In genomic region chr4:87965501-87965975, GRCh38 we compare ENCODE assay signal across 22 cellular contexts. TPM values are rescaled to one million over a fixed set of nuclear protein-coding genes. Genes with fewer than 3 reads are reported as not detected.
"Had no signal": no experiment of that assay in that cellular context is flagged by ENCODE, and none has a peak within 500 bp of the region (broad histone marks: within the 10 kb centered on the region; RNA-seq: fewer than 3 reads in every experiment).

No MANE protein-coding gene starts in this region.

- H3K36me3 ChIP-seq: suprapubic skin, transverse colon had no signal

- H3K4me3 Mint-ChIP-seq: activated CD4-positive, alpha-beta memory T cell treated with anti-CD3 and anti-CD28 coated beads, Interleukin-2, amount 10 ng/mL, durations not matched to agents 7 days and 5 days; activated CD8-positive, alpha-beta memory T cell treated with anti-CD3 and anti-CD28 coated beads, Interleukin-2, amount 10 ng/mL, durations not matched to agents 7 days and 5 days; activated naive CD8-positive, alpha-beta T cell treated with anti-CD3 and anti-CD28 coated beads, Interleukin-2, amount 10 ng/mL, durations not matched to agents 7 days and 5 days; effector memory CD8-positive, alpha-beta T cell; nephron; stimulated activated naive CD8-positive, alpha-beta T cell treated with anti-CD3 and anti-CD28 coated beads, Interleukin-15, Interleukin-2, amounts not matched to agents 100 ng/mL and 50 ng/mL, for 24 hours had no signal

- DNase-seq: activated CD4-positive, alpha-beta memory T cell treated with anti-CD3 and anti-CD28 coated beads, Interleukin-2, amount 10 ng/mL, durations not matched to agents 7 days and 5 days; activated CD4-positive, alpha-beta T cell treated with anti-CD3 and anti-CD28 coated beads for 48 hours; activated CD4-positive, CD25-positive, alpha-beta regulatory T cell; activated CD8-positive, alpha-beta memory T cell treated with anti-CD3 and anti-CD28 coated beads, Interleukin-2, amount 10 ng/mL, durations not matched to agents 7 days and 5 days; activated naive CD4-positive, alpha-beta T cell treated with Interleukin-2 at 50 U/mL for 16 hours; activated naive CD8-positive, alpha-beta T cell treated with anti-CD3 and anti-CD28 coated beads, Interleukin-2, amount 10 ng/mL, durations not matched to agents 7 days and 5 days; amygdala; body of pancreas; effector memory CD8-positive, alpha-beta T cell; foreskin fibroblast; hippocampal formation; midbrain; nucleus accumbens; stimulated activated CD8-positive, alpha-beta memory T cell treated with anti-CD3 and anti-CD28 coated beads, Interleukin-4, amount 100 ng/mL, for 48 hours; transverse colon had no signal

- H3K27ac ChIP-seq: body of pancreas, suprapubic skin, transverse colon had no signal

- H3K4me3 ChIP-seq: body of pancreas, lung, suprapubic skin, transverse colon had no signal

- ATAC-seq: activated CD8-positive, alpha-beta memory T cell treated with anti-CD3 and anti-CD28 coated beads, Interleukin-2, amount 10 ng/mL, durations not matched to agents 7 days and 5 days; body of pancreas; effector memory CD8-positive, alpha-beta T cell; left lobe of liver had no signal

- H3K36me3 Mint-ChIP-seq: activated CD8-positive, alpha-beta memory T cell treated with anti-CD3 and anti-CD28 coated beads, Interleukin-2, amount 10 ng/mL, durations not matched to agents 7 days and 5 days; activated naive CD8-positive, alpha-beta T cell treated with anti-CD3 and anti-CD28 coated beads, Interleukin-2, amount 10 ng/mL, durations not matched to agents 7 days and 5 days had no signal

- H3K27me3 ChIP-seq: body of pancreas, transverse colon had no signal

- H3K4me1 Mint-ChIP-seq: activated CD4-positive, alpha-beta memory T cell treated with anti-CD3 and anti-CD28 coated beads, Interleukin-2, amount 10 ng/mL, durations not matched to agents 7 days and 5 days; activated CD8-positive, alpha-beta memory T cell treated with anti-CD3 and anti-CD28 coated beads, Interleukin-2, amount 10 ng/mL, durations not matched to agents 7 days and 5 days had no signal

- H3K4me1 ChIP-seq: body of pancreas, suprapubic skin, transverse colon had no signal

- H3K9me3 ChIP-seq: body of pancreas, suprapubic skin, transverse colon had no signal

- H3K27ac Mint-ChIP-seq: activated CD4-positive, alpha-beta memory T cell treated with anti-CD3 and anti-CD28 coated beads, Interleukin-2, amount 10 ng/mL, durations not matched to agents 7 days and 5 days; activated CD8-positive, alpha-beta memory T cell treated with anti-CD3 and anti-CD28 coated beads, Interleukin-2, amount 10 ng/mL, durations not matched to agents 7 days and 5 days; activated naive CD8-positive, alpha-beta T cell treated with anti-CD3 and anti-CD28 coated beads, Interleukin-2, amount 10 ng/mL, durations not matched to agents 7 days and 5 days; activated T-helper 2 cell treated with anti-CD3 and anti-CD28 coated beads, Interferon-gamma antibody, Interleukin-2, Interleukin-4, amounts not matched to agents 10 μg/mL and 5 μg/mL and 100 μg/mL, durations not matched to agents 14 hours and 24 hours and 36 hours; effector memory CD8-positive, alpha-beta T cell; nephron; stimulated activated naive CD8-positive, alpha-beta T cell treated with anti-CD3 and anti-CD28 coated beads, Interleukin-15, Interleukin-2, amounts not matched to agents 100 ng/mL and 50 ng/mL, for 24 hours had no signal

- H3K9me3 Mint-ChIP-seq: activated CD4-positive, alpha-beta memory T cell treated with anti-CD3 and anti-CD28 coated beads, Interleukin-2, amount 10 ng/mL, durations not matched to agents 7 days and 5 days; activated naive CD8-positive, alpha-beta T cell treated with anti-CD3 and anti-CD28 coated beads, Interleukin-2, amount 10 ng/mL, durations not matched to agents 7 days and 5 days; activated T-helper 2 cell treated with anti-CD3 and anti-CD28 coated beads, Interferon-gamma antibody, Interleukin-2, Interleukin-4, amounts not matched to agents 10 μg/mL and 5 μg/mL and 100 μg/mL, durations not matched to agents 14 hours and 24 hours and 36 hours; effector memory CD8-positive, alpha-beta T cell; nephron; stimulated activated naive CD8-positive, alpha-beta T cell treated with anti-CD3 and anti-CD28 coated beads, Interleukin-15, Interleukin-2, amounts not matched to agents 100 ng/mL and 50 ng/mL, for 24 hours had no signal

RNA-seq across cellular contexts. Expression of gene SPP1, which starts 10.0 kb away (rescaled TPM):
- total RNA-seq: dermis microvascular lymphatic vessel endothelial cell had no signal
